18 cellular contexts compared by ENCODE assay signal in the genomic region with DNA sequence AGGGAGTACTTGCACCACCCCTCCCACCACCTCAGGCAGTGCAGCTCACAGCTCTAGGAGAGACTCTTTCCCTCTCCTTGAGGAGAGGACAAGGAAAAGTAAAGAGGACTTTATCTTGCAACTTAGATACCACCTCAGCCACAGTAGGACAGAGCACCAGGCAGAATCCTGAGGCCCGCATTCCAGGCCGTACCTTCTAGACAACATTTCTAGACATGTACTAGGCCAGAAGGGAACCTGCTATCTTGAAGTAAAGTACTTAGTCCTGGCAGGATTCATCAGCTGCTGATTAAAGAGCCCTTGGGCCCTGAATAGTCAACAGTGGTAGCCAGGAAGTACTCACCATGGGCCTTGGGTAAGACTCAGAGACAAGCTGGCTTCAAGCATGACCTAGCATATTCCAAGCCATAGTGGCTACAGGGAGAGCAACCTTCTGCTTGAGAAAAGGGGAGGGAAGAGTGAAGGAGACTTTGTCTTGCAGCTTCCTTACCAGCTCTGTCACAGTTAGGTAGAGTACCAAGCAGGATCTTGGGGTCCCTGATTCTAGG.
"Had no signal": no experiment of that assay in that cellular context is flagged by ENCODE, and none has a peak within 500 bp of the region (broad histone marks: within the 10 kb centered on the region; RNA-seq: fewer than 3 reads in every experiment).

No MANE protein-coding gene starts in this region.

- H3K27me3 ChIP-seq: dorsolateral prefrontal cortex, esophagus muscularis mucosa, gastroesophageal sphincter, suprapubic skin, thyroid gland, vagina had no signal

- H3K36me3 ChIP-seq: esophagus muscularis mucosa, gastroesophageal sphincter, left ventricle myocardium inferior, suprapubic skin, thyroid gland, vagina had no signal

- DNase-seq: cortex of kidney; dorsolateral prefrontal cortex; effector CD8-positive, alpha-beta T cell; glutamatergic neuron; left ventricle myocardium inferior; naive thymus-derived CD4-positive, alpha-beta T cell; right cardiac atrium; stimulated activated CD4-positive, alpha-beta T cell treated with anti-CD3 and anti-CD28 coated beads, Interleukin-2, amount 100 ng/mL, for 48 hours; stimulated activated naive CD8-positive, alpha-beta T cell treated with anti-CD3 and anti-CD28 coated beads, Interleukin-15, Interleukin-2, amounts not matched to agents 100 U/mL and 50 U/mL, for 24 hours had no signal

- H3K27ac Mint-ChIP-seq: naive thymus-derived CD4-positive, alpha-beta T cell; type B pancreatic cell had no signal

- H3K4me3 Mint-ChIP-seq: naive thymus-derived CD4-positive, alpha-beta T cell; type B pancreatic cell had no signal

- H3K4me3 ChIP-seq: dorsolateral prefrontal cortex, esophagus muscularis mucosa, gastroesophageal sphincter, left ventricle myocardium inferior, smooth muscle cell, suprapubic skin, thyroid gland, vagina had no signal

- H3K4me1 ChIP-seq: esophagus muscularis mucosa, gastroesophageal sphincter, left ventricle myocardium inferior, suprapubic skin, vagina had no signal

- ATAC-seq: gastroesophageal sphincter; naive thymus-derived CD4-positive, alpha-beta T cell; right cardiac atrium; stimulated activated naive CD8-positive, alpha-beta T cell treated with anti-CD3 and anti-CD28 coated beads, Interleukin-15, Interleukin-2, amounts not matched to agents 100 U/mL and 50 U/mL, for 24 hours had no signal

- FAIRE-seq: keratinocyte had no signal

- H3K27ac ChIP-seq: dorsolateral prefrontal cortex, epithelial cell of prostate, esophagus muscularis mucosa, gastroesophageal sphincter, left ventricle myocardium inferior, suprapubic skin, thyroid gland, vagina had no signal

- H3K9me3 Mint-ChIP-seq: type B pancreatic cell had no signal

- H3K36me3 Mint-ChIP-seq: naive thymus-derived CD4-positive, alpha-beta T cell; type B pancreatic cell had no signal

- H3K4me1 Mint-ChIP-seq: naive thymus-derived CD4-positive, alpha-beta T cell had no signal

- H3K9me3 ChIP-seq: esophagus muscularis mucosa, gastroesophageal sphincter, left ventricle myocardium inferior, suprapubic skin, thyroid gland, vagina had no signal
